Comparison of ENCODE assay signal across 14 cellular contexts in the genomic region with DNA sequence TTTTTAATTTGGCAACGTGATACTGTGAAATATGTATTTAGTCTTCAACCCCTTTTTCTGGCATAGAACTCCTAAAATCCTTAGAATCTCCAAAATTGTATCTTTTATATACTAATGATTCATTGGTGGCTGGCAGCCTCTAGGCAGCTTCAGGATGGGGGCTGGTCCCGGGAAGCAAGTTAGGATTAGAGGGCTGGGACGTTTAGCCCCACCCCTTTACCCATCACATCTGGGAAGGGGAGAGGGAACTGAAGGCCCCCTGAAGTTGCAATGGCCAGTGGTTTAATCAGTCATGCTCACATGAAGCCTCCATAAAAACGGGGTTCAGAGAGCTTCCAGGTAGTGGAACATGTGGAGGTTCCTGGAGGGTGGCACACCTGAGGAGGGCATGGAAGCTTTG.
"Had no signal": no experiment of that assay in that cellular context is flagged by ENCODE, and none has a peak within 500 bp of the region (broad histone marks: within the 10 kb centered on the region; RNA-seq: fewer than 3 reads in every experiment).

No MANE protein-coding gene starts in this region.

- H3K36me3 ChIP-seq: brain microvascular endothelial cell, right lobe of liver had no signal

- H3K9me3 Mint-ChIP-seq: activated CD4-positive, alpha-beta memory T cell treated with anti-CD3 and anti-CD28 coated beads for 36 hours; activated naive CD4-positive, alpha-beta T cell treated with anti-CD3 and anti-CD28 coated beads, Interleukin-2, amount 10 ng/mL, durations not matched to agents 7 days and 5 days; activated T-helper 1 cell treated with anti-CD3 and anti-CD28 coated beads, Interleukin-12 subunit alpha, Interleukin-12 subunit beta, Interleukin-2, Interleukin-4 antibody, amounts not matched to agents 30 ng/mL and 10 ng/mL and 1 ng/mL, durations not matched to agents 14 hours and 24 hours and 36 hours; effector memory CD8-positive, alpha-beta T cell; natural killer cell; stimulated activated naive B cell treated with anti-CD40 and anti-IgM and Interleukin-4, amounts not matched to agents 10 μg/mL and 1 μg/mL and 100 μg/mL, for 72 hours had no signal

- H3K4me1 ChIP-seq: psoas muscle had no signal

- ATAC-seq: effector memory CD8-positive, alpha-beta T cell; natural killer cell; psoas muscle; right lobe of liver; stimulated activated naive B cell treated with anti-CD40 and anti-IgM and Interleukin-4, amounts not matched to agents 10 μg/mL and 1 μg/mL and 100 μg/mL, for 72 hours had no signal

- H3K27ac ChIP-seq: brain microvascular endothelial cell, psoas muscle, right lobe of liver had no signal

- H3K27me3 ChIP-seq: brain microvascular endothelial cell, right lobe of liver had no signal

- H3K27me3 Mint-ChIP-seq: activated CD4-positive, alpha-beta memory T cell treated with anti-CD3 and anti-CD28 coated beads for 36 hours; activated naive CD4-positive, alpha-beta T cell treated with anti-CD3 and anti-CD28 coated beads, Interleukin-2, amount 10 ng/mL, durations not matched to agents 7 days and 5 days; effector memory CD8-positive, alpha-beta T cell; stimulated activated naive B cell treated with anti-CD40 and anti-IgM and Interleukin-4, amounts not matched to agents 10 μg/mL and 1 μg/mL and 100 μg/mL, for 72 hours had no signal

- H3K27ac Mint-ChIP-seq: activated CD4-positive, alpha-beta memory T cell treated with anti-CD3 and anti-CD28 coated beads for 36 hours; activated naive CD4-positive, alpha-beta T cell treated with anti-CD3 and anti-CD28 coated beads, Interleukin-2, amount 10 ng/mL, durations not matched to agents 7 days and 5 days; activated T-helper 1 cell treated with anti-CD3 and anti-CD28 coated beads, Interleukin-12 subunit alpha, Interleukin-12 subunit beta, Interleukin-2, Interleukin-4 antibody, amounts not matched to agents 30 ng/mL and 10 ng/mL and 1 ng/mL, durations not matched to agents 14 hours and 24 hours and 36 hours; natural killer cell; stimulated activated naive B cell treated with anti-CD40 and anti-IgM and Interleukin-4, amounts not matched to agents 10 μg/mL and 1 μg/mL and 100 μg/mL, for 72 hours had no signal

- H3K4me3 ChIP-seq: psoas muscle, right lobe of liver had no signal

- H3K9me3 ChIP-seq: psoas muscle, right lobe of liver had no signal

- H3K4me3 Mint-ChIP-seq: activated CD4-positive, alpha-beta memory T cell treated with anti-CD3 and anti-CD28 coated beads for 36 hours; activated naive CD4-positive, alpha-beta T cell treated with anti-CD3 and anti-CD28 coated beads, Interleukin-2, amount 10 ng/mL, durations not matched to agents 7 days and 5 days; activated T-helper 1 cell treated with anti-CD3 and anti-CD28 coated beads, Interleukin-12 subunit alpha, Interleukin-12 subunit beta, Interleukin-2, Interleukin-4 antibody, amounts not matched to agents 30 ng/mL and 10 ng/mL and 1 ng/mL, durations not matched to agents 14 hours and 24 hours and 36 hours; effector memory CD8-positive, alpha-beta T cell; natural killer cell; stimulated activated naive B cell treated with anti-CD40 and anti-IgM and Interleukin-4, amounts not matched to agents 10 μg/mL and 1 μg/mL and 100 μg/mL, for 72 hours had no signal

- DNase-seq: activated CD4-positive, alpha-beta memory T cell treated with anti-CD3 and anti-CD28 coated beads for 36 hours; activated CD4-positive, alpha-beta T cell treated with anti-CD3 and anti-CD28 coated beads for 1 hour; activated naive CD4-positive, alpha-beta T cell treated with anti-CD3 and anti-CD28 coated beads, Interleukin-2, amount 10 ng/mL, durations not matched to agents 7 days and 5 days; brain microvascular endothelial cell; effector memory CD8-positive, alpha-beta T cell; erythroblast; glutamatergic neuron; natural killer cell; nucleus accumbens; psoas muscle; stimulated activated CD4-positive, alpha-beta T cell treated with anti-CD3 and anti-CD28 coated beads, Interleukin-2, amount 100 ng/mL, for 24 hours; stimulated activated naive B cell treated with anti-CD40 and anti-IgM and Interleukin-4, amounts not matched to agents 10 μg/mL and 1 μg/mL and 100 μg/mL, for 72 hours had no signal

- H3K36me3 Mint-ChIP-seq: stimulated activated naive B cell treated with anti-CD40 and anti-IgM and Interleukin-4, amounts not matched to agents 10 μg/mL and 1 μg/mL and 100 μg/mL, for 72 hours had no signal
